Comparison of ENCODE assay signal across 23 cellular contexts in genomic region chr17:81558115-81558468, GRCh38. TPM values are rescaled to one million over a fixed set of nuclear protein-coding genes. Genes with fewer than 3 reads are reported as not detected.
A peak's percentile ranks its signal among the peaks of the same experiment; 100 is the strongest.
DNase-seq lines count a peak whose midpoint lies in the region; ATAC-seq, FAIRE-seq and TF ChIP-seq lines count a peak whose summit lies in the region.
"Had no signal": no experiment of that assay in that cellular context is flagged by ENCODE, and none has a peak within 500 bp of the region (broad histone marks: within the 10 kb centered on the region; RNA-seq: fewer than 3 reads in every experiment).

No MANE protein-coding gene starts in this region.

- H2AFZ ChIP-seq in HepG2 (ENCODE audit: low read length): no peak overlapping the region
- H2AFZ ChIP-seq: GM23338 had no signal

- TF ChIP-seq CTCF in A673 (conservative IDR thresholded peaks at IDR 0.05; ENCODE audit: low read depth, low read length) (no peak), Calu3 (IDR thresholded peaks at IDR 0.05; ENCODE audit: unreplicated experiment) (no peak), HepG2 (CRISPR knock-in tag; IDR thresholded peaks at IDR 0.05) (no peak), prostate gland (IDR thresholded peaks at IDR 0.05) (no peak)

- DNase-seq in A673 (ENCODE audit: low spot score) (no peak), Calu3 (no peak), SK-N-MC (ENCODE audit: low read depth, low spot score) (no peak), HepG2 (ENCODE audit: low spot score) (no peak), prostate gland (ENCODE audit: low spot score) (no peak), NCI-H2171 treated with DMSO at 0.1 percent for 48 hours (lab: John Stamatoyannopoulos, UW) (no peak), NCI-H187 (lab: John Stamatoyannopoulos, UW) (no peak), NCI-H1436 (lab: John Stamatoyannopoulos, UW) (no peak)
- DNase-seq: CD4-positive, CD25-positive, alpha-beta regulatory T cell; DMS 273 treated with DMSO at 0.1 percent for 48 hours; DND-41; HCEC 1CT; Kasumi-1; MG63; NCI-H1417; NCI-H1930; NCI-H345; NCI-H524; NCI-H774; NK-92 treated with Interleukin-12 subunit alpha and Interleukin-12 subunit beta, amount 100 ng/mL, for 24 hours had no signal

- H3K9me3 Mint-ChIP-seq in Calu3 (ENCODE audit: low read depth, unreplicated experiment): no peaks in the 10 kb centered on the region
- H3K9me3 Mint-ChIP-seq: CD4-positive, CD25-positive, alpha-beta regulatory T cell; GM23338 had no signal

- no peak for TF ChIP-seq RAD21 in HepG2 (CRISPR knock-in tag; IDR thresholded peaks at IDR 0.05)

- peaks cover 39% of the 10 kb centered on the region for H3K4me1 ChIP-seq in A673 (ENCODE audit: insufficient read depth, low read length, poor library complexity, severe bottlenecking)
- peaks cover 32% of the 10 kb centered on the region for H3K4me1 ChIP-seq in HepG2 (ENCODE audit: insufficient read depth, low read length)
- peaks cover 4% of the 10 kb centered on the region for H3K4me1 ChIP-seq in prostate gland (replicated peaks)

- no peak for ATAC-seq in HepG2

- intact Hi-C loops in A673 (cut with micrococcal nuclease; ENCODE audit: unreplicated experiment): no loop called here
- intact Hi-C loops in Calu3 (cut with micrococcal nuclease; ENCODE audit: unreplicated experiment): no loop called here
- intact Hi-C loops in HepG2 (cut with micrococcal nuclease; ENCODE audit: unreplicated experiment): loop anchor here (2.0 kb wide), 1 partner anchor 43 kb away; no protein-coding TSS in a partner anchor
- intact Hi-C loops in prostate gland (cut with DNase I): no loop called here

- FAIRE-seq in HepG2 (lab: Jason Lieb, UNC): no peak
- FAIRE-seq: A204.1, GM12891 had no signal

- TF ChIP-seq EP300 in HepG2 (IDR thresholded peaks at IDR 0.05; ENCODE audit: low read depth in 2 of 2, low read length in 2 of 2): no peak
- TF ChIP-seq EP300 in HepG2 (CRISPR knock-in tag; IDR thresholded peaks at IDR 0.05; ENCODE audit: borderline replicate concordance): no peak

- no peak for TF ChIP-seq POLR2A in HepG2 (IDR thresholded peaks at IDR 0.05; ENCODE audit: insufficient read depth in 1 of 2, low read depth in 2 of 2, low read length in 2 of 2)
- TF ChIP-seq POLR2A in prostate gland (IDR thresholded peaks at IDR 0.05): no peak

- H3K36me3 ChIP-seq in A673 (ENCODE audit: insufficient read depth, low read length, poor library complexity, severe bottlenecking) (peaks cover 63% of the 10 kb centered on the region), SK-N-MC (ENCODE audit: insufficient read depth, low read length) (peaks cover 57% of the 10 kb centered on the region), HepG2 (replicated peaks in 1 of 2; ENCODE audit: control insufficient read depth in 1 of 2, insufficient read depth in 2 of 2, low read length in 2 of 2) (peaks cover 20 to 47% of the 10 kb centered on the region in 2 experiments), prostate gland (no peaks in the 10 kb centered on the region)

- H3K9ac ChIP-seq in SK-N-MC (ENCODE audit: insufficient read length) (no peak overlapping the region), HepG2 (ENCODE audit: insufficient read depth, low read depth, low read length) (no peak overlapping the region)

- peaks cover 89% of the 10 kb centered on the region for H3K36me3 Mint-ChIP-seq in Calu3 (ENCODE audit: insufficient read depth, unreplicated experiment)

- CTCF ChIA-PET in A673 (lab: Charles Lee): no interaction called here
- CTCF ChIA-PET in Calu3 (lab: Charles Lee): interaction anchor here (0.6 kb wide), 1 partner anchor 85 kb away, joined by 3 read pairs; no protein-coding TSS in a partner anchor
- CTCF ChIA-PET in HepG2 (lab: Yijun Ruan, JAX; ENCODE audit: low intra/inter-chr PET ratio, low total read pairs): interaction anchor here (1.8 kb wide), 1 partner anchor 43 kb away, joined by 12 read pairs; no protein-coding TSS in a partner anchor

- H4K20me1 ChIP-seq in HepG2 (ENCODE audit: insufficient read depth, low read length): no peaks in the 10 kb centered on the region

- 100% methylated on average over 12 of the region's 12 CpGs for WGBS in HepG2 (ENCODE audit: low lambda C conversion rate)
- WGBS in prostate gland: 86% methylated on average over 12 of the region's 12 CpGs

- BruUV-seq in A673 (replicated peaks; lab: Mats Ljungman, UMichigan): no TSS peak
- BruUV-seq in Calu3 (replicated peaks; lab: Mats Ljungman, UMichigan): no TSS peak
- BruUV-seq in HepG2 (replicated peaks; lab: Mats Ljungman, UMichigan): no TSS peak

- H3K4me1 Mint-ChIP-seq in Calu3 (ENCODE audit: low read depth, unreplicated experiment): peaks cover 24% of the 10 kb centered on the region

- H3K27me3 Mint-ChIP-seq in Calu3 (ENCODE audit: unreplicated experiment): no peaks in the 10 kb centered on the region

- H3K9me3 ChIP-seq in A673 (ENCODE audit: low read depth, low read length, poor library complexity, severe bottlenecking) (no peaks in the 10 kb centered on the region), SK-N-MC (ENCODE audit: low read depth, low read length) (no peaks in the 10 kb centered on the region), HepG2 (ENCODE audit: low read length) (no peaks in the 10 kb centered on the region), prostate gland (no peaks in the 10 kb centered on the region)
- H3K9me3 ChIP-seq: MG63 had no signal

- peak overlapping the region; percentile 17 for H3K27ac Mint-ChIP-seq in Calu3 (ENCODE audit: unreplicated experiment)
- H3K27ac Mint-ChIP-seq: CD4-positive, CD25-positive, alpha-beta regulatory T cell; GM23338 had no signal

- H3K27me3 ChIP-seq in A673 (replicated peaks; ENCODE audit: insufficient read depth, low read depth, low read length, poor library complexity) (no peaks in the 10 kb centered on the region), HepG2 (ENCODE audit: control insufficient read depth in 1 of 2, insufficient read depth in 2 of 2, low read length in 2 of 2) (no peaks in the 10 kb centered on the region), prostate gland (replicated peaks; ENCODE audit: insufficient read depth) (no peaks in the 10 kb centered on the region)
- H3K27me3 ChIP-seq: MG63 had no signal

- H3K27ac ChIP-seq in A673 (ENCODE audit: low read depth, low read length, poor library complexity, severe bottlenecking) (peak overlapping the region; percentile 71), SK-N-MC (peak overlapping the region; percentile 75; the same call in 1 of the 2 replicates), HepG2 (ENCODE audit: extremely low read length, insufficient read depth, low read length) (no peak overlapping the region), prostate gland (no peak overlapping the region)

- no peaks in the 10 kb centered on the region for H3K79me2 ChIP-seq in HepG2 (ENCODE audit: insufficient read depth, low read length)

- in situ Hi-C loops in HepG2 (cut with HindIII; ENCODE audit: extremely low pct_ligation_motif_present, low pct_unique_long_range_greater_than_20kb): no loop called here

- POLR2A ChIA-PET in A673 (lab: Charles Lee; ENCODE audit: low non-redundant PET) (no interaction called here), HepG2 (lab: Yijun Ruan, JAX) (no interaction called here)

- H3K4me3 Mint-ChIP-seq in Calu3 (ENCODE audit: low read depth, unreplicated experiment): no peak overlapping the region
- H3K4me3 Mint-ChIP-seq: CD4-positive, CD25-positive, alpha-beta regulatory T cell; GM23338 had no signal

- no peak overlapping the region for H3K4me3 ChIP-seq in A673 (ENCODE audit: low read depth, low read length, poor library complexity, severe bottlenecking)
- no peak overlapping the region for H3K4me3 ChIP-seq in SK-N-MC
- H3K4me3 ChIP-seq in HepG2 (replicated peaks in 1 of 3; ENCODE audit: insufficient read depth in 1 of 3, low read depth in 2 of 3, low read length in 3 of 3): no peak overlapping the region
- no peak overlapping the region for H3K4me3 ChIP-seq in prostate gland
- H3K4me3 ChIP-seq: GM23338, MG63 had no signal

- H3K4me2 ChIP-seq in HepG2 (ENCODE audit: low read depth, low read length): no peak overlapping the region
- H3K4me2 ChIP-seq: GM23338 had no signal

RNA-seq across cellular contexts. Expression of gene FAAP100, which starts 5.9 kb away (rescaled TPM):
- total RNA-seq in A673 (2021): 49.4 and 49.5 TPM in 2 replicates
- total RNA-seq in Calu3 (2022): 39.4 and 39.7 TPM in 2 replicates
- total RNA-seq in HepG2 (2016; rRNA removed; fragmentation: Illumina TruSeq; extraction: Trizol): 13.9 and 20.8 TPM in 2 replicates
- 10.4 and 11.2 TPM in 2 replicates for total RNA-seq in HepG2 (2016; cell fraction: cytosol; rRNA removed; fragmentation: Illumina TruSeq; extraction: Trizol; ENCODE audit: low read depth)
- 11.4 and 20.4 TPM in 2 replicates for total RNA-seq in HepG2 (2016; cell fraction: insoluble cytoplasmic fraction; rRNA removed; fragmentation: Illumina TruSeq; extraction: Trizol)
- total RNA-seq in HepG2 (2016; cell fraction: membrane; rRNA removed; fragmentation: Illumina TruSeq; extraction: Trizol): 23.6 and 25.4 TPM in 2 replicates
- total RNA-seq in HepG2 (2016; cell fraction: nucleus; rRNA removed; fragmentation: Illumina TruSeq; extraction: Trizol): 19.0 and 22.7 TPM in 2 replicates
- polyA plus RNA-seq in HepG2 (2011; rRNA removed): 7.6 and 11.1 TPM in 2 replicates
- polyA plus RNA-seq in HepG2 (2011; cell fraction: cytosol; rRNA removed): 6.5 and 11.8 TPM in 2 replicates
- 37.4 and 38.6 TPM in 2 replicates for polyA plus RNA-seq in HepG2 (2011; cell fraction: nucleus; rRNA removed)
- polyA plus RNA-seq in HepG2 (2012): 9.3 and 10.7 TPM in 2 replicates
- 6.1 and 6.4 TPM in 2 replicates for polyA plus RNA-seq in HepG2 (2016; cell fraction: cytosol; fragmentation: Illumina TruSeq; extraction: Trizol; ENCODE audit: low read depth)
- polyA plus RNA-seq in HepG2 (2016; cell fraction: insoluble cytoplasmic fraction; fragmentation: Illumina TruSeq; extraction: Trizol; ENCODE audit: low read depth): 13.7 and 17.1 TPM in 2 replicates
- polyA plus RNA-seq in HepG2 (2016; cell fraction: membrane; fragmentation: Illumina TruSeq; extraction: Trizol; ENCODE audit: low read depth): 14.4 and 16.7 TPM in 2 replicates
- polyA plus RNA-seq in HepG2 (2016; cell fraction: nucleus; fragmentation: Illumina TruSeq; extraction: Trizol; ENCODE audit: insufficient read depth, low read depth): 43.7 and 45.9 TPM in 2 replicates
- 13.6 and 27.9 TPM in 2 replicates for polyA minus RNA-seq in HepG2 (2011; rRNA and poly(A)+ RNA removed; ENCODE audit: low replicate concordance)
- 7.7 and 8.2 TPM in 2 replicates for polyA minus RNA-seq in HepG2 (2011; cell fraction: cytosol; rRNA and poly(A)+ RNA removed)
- 22.8 and 26.2 TPM in 2 replicates for polyA minus RNA-seq in HepG2 (2011; cell fraction: nucleus; rRNA and poly(A)+ RNA removed)
- 10 to 100 TPM; 27.8 to 44.4 TPM for total RNA-seq in prostate gland

RNA-seq across cellular contexts. Expression of gene FSCN2, which starts 29.9 kb away (rescaled TPM):
- total RNA-seq in A673 (2021) (0.26 and 0.31 TPM in 2 replicates), Calu3 (2022) (5.5 and 7.0 TPM in 2 replicates), HepG2 (2016; rRNA removed; fragmentation: Illumina TruSeq; extraction: Trizol) (not detected in 2 replicates), prostate gland (1 to 10 TPM; 3.1 to 5.6 TPM)
- not detected in 2 replicates for total RNA-seq in HepG2 (2016; cell fraction: cytosol; rRNA removed; fragmentation: Illumina TruSeq; extraction: Trizol; ENCODE audit: low read depth)
- total RNA-seq in HepG2 (2016; cell fraction: insoluble cytoplasmic fraction; rRNA removed; fragmentation: Illumina TruSeq; extraction: Trizol): not detected in 2 replicates
- total RNA-seq in HepG2 (2016; cell fraction: membrane; rRNA removed; fragmentation: Illumina TruSeq; extraction: Trizol): not detected in 2 replicates
- not detected in 2 replicates for total RNA-seq in HepG2 (2016; cell fraction: nucleus; rRNA removed; fragmentation: Illumina TruSeq; extraction: Trizol)
- 0.09 and 0.31 TPM in 2 replicates for polyA plus RNA-seq in HepG2 (2011; rRNA removed)
- 0.17 TPM in 2 replicates for polyA plus RNA-seq in HepG2 (2011; cell fraction: cytosol; rRNA removed)
- polyA plus RNA-seq in HepG2 (2011; cell fraction: nucleus; rRNA removed): 2.2 and 2.8 TPM in 2 replicates
- 0.11 and 0.17 TPM in 2 replicates for polyA plus RNA-seq in HepG2 (2012)
- not detected in 2 replicates for polyA plus RNA-seq in HepG2 (2016; cell fraction: cytosol; fragmentation: Illumina TruSeq; extraction: Trizol; ENCODE audit: low read depth)
- not detected in 2 replicates for polyA plus RNA-seq in HepG2 (2016; cell fraction: insoluble cytoplasmic fraction; fragmentation: Illumina TruSeq; extraction: Trizol; ENCODE audit: low read depth)
- polyA plus RNA-seq in HepG2 (2016; cell fraction: membrane; fragmentation: Illumina TruSeq; extraction: Trizol; ENCODE audit: low read depth): not detected in 2 replicates
- polyA plus RNA-seq in HepG2 (2016; cell fraction: nucleus; fragmentation: Illumina TruSeq; extraction: Trizol; ENCODE audit: insufficient read depth, low read depth): not detected in 2 replicates
- 1.5 and 1.9 TPM in 2 replicates for polyA minus RNA-seq in HepG2 (2011; rRNA and poly(A)+ RNA removed; ENCODE audit: low replicate concordance)
- not detected in 2 replicates for polyA minus RNA-seq in HepG2 (2011; cell fraction: cytosol; rRNA and poly(A)+ RNA removed)
- polyA minus RNA-seq in HepG2 (2011; cell fraction: nucleus; rRNA and poly(A)+ RNA removed): 0.75 and 0.77 TPM in 2 replicates

RNA-seq across cellular contexts. Expression of gene ACTG1, which starts 45.5 kb away (rescaled TPM):
- total RNA-seq in A673 (2021) (2,855 and 3,247 TPM in 2 replicates), Calu3 (2022) (2,184 and 2,327 TPM in 2 replicates), HepG2 (2016; rRNA removed; fragmentation: Illumina TruSeq; extraction: Trizol) (973 and 1,028 TPM in 2 replicates), prostate gland (1,000 to 10,000 TPM; 2,438 to 3,181 TPM)
- total RNA-seq in HepG2 (2016; cell fraction: cytosol; rRNA removed; fragmentation: Illumina TruSeq; extraction: Trizol; ENCODE audit: low read depth): 361 and 399 TPM in 2 replicates
- total RNA-seq in HepG2 (2016; cell fraction: insoluble cytoplasmic fraction; rRNA removed; fragmentation: Illumina TruSeq; extraction: Trizol): 848 and 989 TPM in 2 replicates
- 986 and 1,002 TPM in 2 replicates for total RNA-seq in HepG2 (2016; cell fraction: membrane; rRNA removed; fragmentation: Illumina TruSeq; extraction: Trizol)
- total RNA-seq in HepG2 (2016; cell fraction: nucleus; rRNA removed; fragmentation: Illumina TruSeq; extraction: Trizol): 479 and 519 TPM in 2 replicates
- 1,138 and 1,217 TPM in 2 replicates for polyA plus RNA-seq in HepG2 (2011; rRNA removed)
- 2,631 and 2,697 TPM in 2 replicates for polyA plus RNA-seq in HepG2 (2011; cell fraction: cytosol; rRNA removed)
- polyA plus RNA-seq in HepG2 (2011; cell fraction: nucleus; rRNA removed): 3,693 and 3,967 TPM in 2 replicates
- polyA plus RNA-seq in HepG2 (2012): 1,881 and 2,139 TPM in 2 replicates
- 598 and 619 TPM in 2 replicates for polyA plus RNA-seq in HepG2 (2016; cell fraction: cytosol; fragmentation: Illumina TruSeq; extraction: Trizol; ENCODE audit: low read depth)
- polyA plus RNA-seq in HepG2 (2016; cell fraction: insoluble cytoplasmic fraction; fragmentation: Illumina TruSeq; extraction: Trizol; ENCODE audit: low read depth): 1,358 and 1,713 TPM in 2 replicates
- polyA plus RNA-seq in HepG2 (2016; cell fraction: membrane; fragmentation: Illumina TruSeq; extraction: Trizol; ENCODE audit: low read depth): 1,224 and 1,364 TPM in 2 replicates
- polyA plus RNA-seq in HepG2 (2016; cell fraction: nucleus; fragmentation: Illumina TruSeq; extraction: Trizol; ENCODE audit: insufficient read depth, low read depth): 1,038 and 1,070 TPM in 2 replicates
- 750 and 1,581 TPM in 2 replicates for polyA minus RNA-seq in HepG2 (2011; rRNA and poly(A)+ RNA removed; ENCODE audit: low replicate concordance)
- 1,072 and 1,192 TPM in 2 replicates for polyA minus RNA-seq in HepG2 (2011; cell fraction: cytosol; rRNA and poly(A)+ RNA removed)
- 609 and 760 TPM in 2 replicates for polyA minus RNA-seq in HepG2 (2011; cell fraction: nucleus; rRNA and poly(A)+ RNA removed)

Comparison
In these comparisons a context has a peak if more than half of its experiments do, and no peak if none do; other contexts are left out.
1. H3K27ac ChIP-seq: peak in A673 (single experiment) and SK-N-MC (single experiment); none in HepG2 (single experiment) and prostate gland (0 of 2).